In the genomic region with DNA sequence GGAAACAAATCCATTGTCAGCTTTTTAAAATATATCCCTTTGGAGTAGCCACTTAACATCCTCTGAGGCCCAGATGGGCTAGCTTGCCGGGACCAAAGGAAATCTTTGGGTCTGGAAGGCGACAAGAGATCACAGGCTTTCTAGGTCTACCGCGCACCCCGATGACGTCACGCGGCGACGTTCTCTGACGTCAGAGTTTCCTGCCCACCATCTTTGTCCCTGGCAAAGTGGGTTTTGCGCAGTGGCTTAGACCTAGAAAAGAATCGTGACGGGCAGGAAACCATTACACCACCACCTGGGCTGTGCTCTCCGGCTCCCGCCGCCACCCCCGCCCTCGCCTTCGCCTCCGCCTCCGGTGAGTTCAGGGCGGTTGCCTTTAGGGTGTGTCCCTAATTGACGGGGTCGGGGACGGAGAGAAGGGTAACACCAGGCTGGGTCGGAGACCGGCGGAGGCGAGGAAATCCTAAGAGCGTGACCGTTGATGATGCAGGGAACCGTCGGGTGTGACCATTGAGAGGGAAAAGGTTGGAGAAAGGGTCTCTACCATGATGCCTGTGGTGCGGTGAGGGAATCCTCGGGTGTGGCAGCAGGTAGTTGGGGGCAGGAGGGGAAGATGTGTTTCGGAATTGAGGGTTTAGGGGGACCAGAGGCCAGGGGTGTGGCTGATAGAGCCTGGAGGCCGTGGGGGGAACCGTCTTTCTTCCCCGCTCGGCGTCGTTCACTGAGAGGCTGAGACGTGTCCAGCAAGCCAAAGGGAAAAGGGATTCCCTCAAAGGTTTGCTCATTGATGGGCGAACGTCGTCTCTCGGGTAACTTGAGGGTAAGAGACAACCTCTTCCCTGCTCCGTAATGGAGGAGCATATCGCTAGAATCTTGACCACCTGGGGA, we compare ENCODE assay signal across 8 cellular contexts. TPM values are rescaled to one million over a fixed set of nuclear protein-coding genes. Genes with fewer than 3 reads are reported as not detected.
A peak's percentile ranks its signal among the peaks of the same experiment; 100 is the strongest.
DNase-seq lines count a peak whose midpoint lies in the region; ATAC-seq and TF ChIP-seq lines count a peak whose summit lies in the region.

Gene AP2B1, plus strand, starts transcription at position 249 of the 888 bp plus-strand sequence. CDS start 6,709 bp downstream, outside the sequence.

- H3K36me3 Mint-ChIP-seq in activated CD4-positive, alpha-beta T cell treated with anti-CD3 and anti-CD28 coated beads for 36 hours (ENCODE audit: low read depth): peaks cover 10% of the 10 kb centered on the region

- POLR2A ChIA-PET in activated CD4-positive, alpha-beta T cell treated with anti-CD3 and anti-CD28 coated beads for 36 hours (lab: Charles Lee): interaction anchor here (1.4 to 1.9 kb wide), 2 partner anchors 9 kb away, joined by 10 read pairs; partner anchors contain the start of gene PEX12

- intact Hi-C loops in activated CD4-positive, alpha-beta T cell treated with anti-CD3 and anti-CD28 coated beads for 36 hours (cut with DNase I, micrococcal nuclease): loop anchor here (1.0 to 5.0 kb wide), 15 partner anchors 9 to 957 kb away; partner anchors contain the start of genes PEX12 (in 2 of the 2), GGNBP2 (in 1 of the 2), LIG3 (in 1 of the 2) and NLE1 (in 1 of the 2)

- TF ChIP-seq POLR2A in GM19099 (IDR thresholded peaks at IDR 0.05; ENCODE audit: extremely low read depth, insufficient read length, low read depth): peak; percentile 73

- CTCF ChIA-PET in activated CD4-positive, alpha-beta T cell treated with anti-CD3 and anti-CD28 coated beads for 36 hours (lab: Charles Lee): interaction anchor here (1.1 to 1.5 kb wide), 5 partner anchors 9 to 221 kb away, joined by 3 to 5 read pairs (median 4); partner anchors contain the start of genes PEX12 and SLFN12L

- H3K27me3 Mint-ChIP-seq in activated CD4-positive, alpha-beta T cell treated with anti-CD3 and anti-CD28 coated beads for 36 hours: no peaks in the 10 kb centered on the region

- peak within 1 kb of the TSS; percentile 98 for H3K27ac Mint-ChIP-seq in activated CD4-positive, alpha-beta T cell treated with anti-CD3 and anti-CD28 coated beads for 36 hours

- peak; percentile 91 for ATAC-seq in HG03439 (IDR thresholded peaks at IDR 0.05; ENCODE audit: unreplicated experiment)
- ATAC-seq in activated CD4-positive, alpha-beta T cell treated with anti-CD3 and anti-CD28 coated beads for 36 hours: peak; percentile 94

- peak within 1 kb of the TSS; percentile 98 for H3K4me3 Mint-ChIP-seq in activated CD4-positive, alpha-beta T cell treated with anti-CD3 and anti-CD28 coated beads for 36 hours

- TF ChIP-seq CTCF in choroid plexus epithelial cell (conservative IDR thresholded peaks at IDR 0.05; ENCODE audit: low read depth, low read length): no peak

- peak; percentile 95 for DNase-seq in AML-193 (lab: John Stamatoyannopoulos, UW)
- DNase-seq in NCI-H524 (lab: John Stamatoyannopoulos, UW): peak; percentile 85 to 91
- peak; percentile 96 for DNase-seq in activated CD4-positive, alpha-beta T cell treated with anti-CD3 and anti-CD28 coated beads for 36 hours
- peak; percentile 98 for DNase-seq in choroid plexus epithelial cell (ENCODE audit: low read depth)
- peak; percentile 91 for DNase-seq in kidney glomerular epithelial cell (lab: John Stamatoyannopoulos, UW)
- DNase-seq in stimulated activated CD4-positive, alpha-beta T cell treated with anti-CD3 and anti-CD28 coated beads, Interleukin-1b, Interleukin-23, amount 100 ng/mL, for 1 hour (ENCODE audit: low read depth in 2 of 2): peak; percentile 93 to 96

- peak within 1 kb of the TSS; percentile 94 for H3K4me3 ChIP-seq in choroid plexus epithelial cell (ENCODE audit: low read depth, low read length)

- H3K4me1 Mint-ChIP-seq in activated CD4-positive, alpha-beta T cell treated with anti-CD3 and anti-CD28 coated beads for 36 hours: peaks cover 25% of the 10 kb centered on the region

- no peaks in the 10 kb centered on the region for H3K9me3 Mint-ChIP-seq in activated CD4-positive, alpha-beta T cell treated with anti-CD3 and anti-CD28 coated beads for 36 hours (ENCODE audit: low read depth)

RNA-seq across cellular contexts. Expression of gene AP2B1, which starts in this region (rescaled TPM):
- 100 to 1,000 TPM; 166 to 184 TPM for total RNA-seq in activated CD4-positive, alpha-beta T cell treated with anti-CD3 and anti-CD28 coated beads for 36 hours

Comparison
In these comparisons a context has a peak if more than half of its experiments do, and no peak if none do; other contexts are left out.
1. Peak in every context shown above with its lines: DNase-seq, ATAC-seq and H3K4me3 ChIP-seq.